In genomic region chr5:69331528-69332445, GRCh38 we compare ENCODE assay signal across 8 cellular contexts. TPM values are rescaled to one million over a fixed set of nuclear protein-coding genes. Genes with fewer than 3 reads are reported as not detected.
DNase-seq lines count a peak whose midpoint lies in the region; ATAC-seq, FAIRE-seq and TF ChIP-seq lines count a peak whose summit lies in the region.

No MANE protein-coding gene starts in this region.

- no peaks in the 10 kb centered on the region for H3K27me3 Mint-ChIP-seq in activated B cell treated with CpG ODN at 0.5 μM for 24 hours
- H3K27me3 Mint-ChIP-seq in stimulated activated naive B cell treated with anti-CD40 and anti-IgM and Interleukin-4, amounts not matched to agents 10 μg/mL and 1 μg/mL and 100 μg/mL, for 72 hours: no peaks in the 10 kb centered on the region

- peak overlapping the region; percentile 93 for H3K4me3 Mint-ChIP-seq in activated B cell treated with CpG ODN at 0.5 μM for 24 hours
- peak overlapping the region; percentile 91 to 98 for H3K4me3 Mint-ChIP-seq in stimulated activated naive B cell treated with anti-CD40 and anti-IgM and Interleukin-4, amounts not matched to agents 10 μg/mL and 1 μg/mL and 100 μg/mL, for 72 hours

- no peaks in the 10 kb centered on the region for H3K9me3 Mint-ChIP-seq in activated B cell treated with CpG ODN at 0.5 μM for 24 hours
- H3K9me3 Mint-ChIP-seq in stimulated activated naive B cell treated with anti-CD40 and anti-IgM and Interleukin-4, amounts not matched to agents 10 μg/mL and 1 μg/mL and 100 μg/mL, for 72 hours: peaks cover 1 to 3% of the 10 kb centered on the region in 2 donors

- peak overlapping the region; percentile 97 for H3K27ac Mint-ChIP-seq in activated B cell treated with CpG ODN at 0.5 μM for 24 hours
- no peak overlapping the region for H3K27ac Mint-ChIP-seq in stimulated activated naive B cell treated with anti-CD40 and anti-IgM and Interleukin-4, amounts not matched to agents 10 μg/mL and 1 μg/mL and 100 μg/mL, for 72 hours

- DNase-seq in A549 (ENCODE audit: low read depth in 1 of 2, low spot score in 1 of 2) (no peak), HFF-Myc (ENCODE audit: extremely low read depth, low read depth) (no peak), activated B cell treated with CpG ODN at 0.5 μM for 24 hours (no peak), HEK293T (ENCODE audit: extremely low spot score) (no peak)
- no peak for DNase-seq in stimulated activated naive B cell treated with anti-CD40 and anti-IgM and Interleukin-4, amounts not matched to agents 10 μg/mL and 1 μg/mL and 100 μg/mL, for 72 hours

- H3K36me3 ChIP-seq in iPS-18a (ENCODE audit: control insufficient read depth, low read depth, low read length): no peaks in the 10 kb centered on the region

- no peak for FAIRE-seq in A549 (lab: Jason Lieb, UNC)

- CTCF ChIA-PET in A549 (lab: Yijun Ruan, JAX): interaction anchor here (1.1 to 5.9 kb wide), 2 partner anchors 15 to 238 kb away, joined by 5 to 42 read pairs; partner anchors contain the start of gene SLC30A5
- CTCF ChIA-PET in activated B cell treated with CpG ODN at 0.5 μM for 24 hours (lab: Charles Lee): interaction anchor here (1.2 to 3.2 kb wide), 2 partner anchors 238 to 289 kb away, joined by 3 to 28 read pairs; partner anchors contain the start of gene SLC30A5
- CTCF ChIA-PET in HEK293T (lab: Yijun Ruan, JAX): no interaction called here

- H3K4me1 Mint-ChIP-seq in activated B cell treated with CpG ODN at 0.5 μM for 24 hours: peaks cover 25% of the 10 kb centered on the region
- H3K4me1 Mint-ChIP-seq in stimulated activated naive B cell treated with anti-CD40 and anti-IgM and Interleukin-4, amounts not matched to agents 10 μg/mL and 1 μg/mL and 100 μg/mL, for 72 hours: peaks cover 10 to 16% of the 10 kb centered on the region in 2 donors

- H3K9me3 ChIP-seq in A549: no peaks in the 10 kb centered on the region
- no peaks in the 10 kb centered on the region for H3K9me3 ChIP-seq in iPS-18a (ENCODE audit: control insufficient read depth, low read depth, low read length)

- TF ChIP-seq RAD21 in A549 (conservative IDR thresholded peaks at IDR 0.05 in 1 of 2, IDR thresholded peaks at IDR 0.05 in 1 of 2): no peak

- 51% methylated on average over 11 of the region's 11 CpGs for WGBS in A549 (ENCODE audit: missing lambda C conversion rate)

- POLR2A ChIA-PET in A549 (lab: Yijun Ruan, JAX): interaction anchor here (1.1 to 1.2 kb wide), 4 partner anchors 11 to 238 kb away, joined by 3 to 7 read pairs (median 6); partner anchors contain the start of genes CDK7 and SLC30A5
- POLR2A ChIA-PET in activated B cell treated with CpG ODN at 0.5 μM for 24 hours (lab: Charles Lee): interaction anchor here (0.9 to 1.4 kb wide), 4 partner anchors 38 to 1116 kb away, joined by 3 to 14 read pairs (median 5); partner anchors contain the start of genes AK6, CDK7, RAD17 and SLC30A5
- POLR2A ChIA-PET in HEK293T (lab: Yijun Ruan, JAX): interaction anchor here (1.1 kb wide), 1 partner anchor 28 kb away, joined by 5 read pairs; no protein-coding TSS in a partner anchor

- H3K4me3 ChIP-seq in A549 (peak overlapping the region; percentile 72), HFF-Myc (replicated peaks; ENCODE audit: low read depth, low read length) (peak overlapping the region; percentile 73), iPS-18a (ENCODE audit: low read length) (peak overlapping the region; percentile 59)

- peak overlapping the region; percentile 80 for H3K4me2 ChIP-seq in A549

- peaks cover 4% of the 10 kb centered on the region for H3K36me3 Mint-ChIP-seq in activated B cell treated with CpG ODN at 0.5 μM for 24 hours (ENCODE audit: low read depth)
- H3K36me3 Mint-ChIP-seq in stimulated activated naive B cell treated with anti-CD40 and anti-IgM and Interleukin-4, amounts not matched to agents 10 μg/mL and 1 μg/mL and 100 μg/mL, for 72 hours: peaks cover 8 to 15% of the 10 kb centered on the region in 2 donors

- intact Hi-C loops in activated B cell treated with CpG ODN at 0.5 μM for 24 hours (cut with micrococcal nuclease): loop anchor here (1.0 to 10.0 kb wide), 6 partner anchors 38 to 1047 kb away; partner anchors contain the start of genes AK6, CDK7, CENPH and RAD17

- H3K27ac ChIP-seq in A549 (peak overlapping the region; percentile 81 to 92), iPS-18a (ENCODE audit: low read length) (no peak overlapping the region)

- H3K4me1 ChIP-seq in A549: peaks cover 12% of the 10 kb centered on the region; the same call in 2 of the 3 replicates
- peaks cover 4% of the 10 kb centered on the region for H3K4me1 ChIP-seq in iPS-18a (ENCODE audit: control insufficient read depth, low read depth, low read length)

- no peak for TF ChIP-seq EP300 in A549 (IDR thresholded peaks at IDR 0.05)

- ATAC-seq in A549 (no peak), activated B cell treated with CpG ODN at 0.5 μM for 24 hours (ENCODE audit: low read depth) (no peak), HG03439 (IDR thresholded peaks at IDR 0.05; ENCODE audit: unreplicated experiment) (no peak), GM18868 (IDR thresholded peaks at IDR 0.05; ENCODE audit: unreplicated experiment) (no peak)
- no peak for ATAC-seq in stimulated activated naive B cell treated with anti-CD40 and anti-IgM and Interleukin-4, amounts not matched to agents 10 μg/mL and 1 μg/mL and 100 μg/mL, for 72 hours (replicated peaks)

- TF ChIP-seq CTCF in A549 (IDR thresholded peaks at IDR 0.05) (no peak), HFF-Myc (IDR thresholded peaks at IDR 0.05; ENCODE audit: low read depth, low read length, missing control alignments) (no peak), activated B cell treated with CpG ODN at 0.5 μM for 24 hours (IDR thresholded peaks at IDR 0.05) (no peak)

- H3K27me3 ChIP-seq in iPS-18a (ENCODE audit: control insufficient read depth, insufficient read depth, low read length): no peaks in the 10 kb centered on the region

- no peak for TF ChIP-seq POLR2A in A549 (IDR thresholded peaks at IDR 0.05; ENCODE audit: low read length)

- peak overlapping the region; percentile 40 for H3K9ac ChIP-seq in iPS-18a (ENCODE audit: low read length)

TF ChIP-seq in A549, 52 proteins besides CTCF, POLR2A, EP300 and RAD21:
- TF ChIP-seq HOXB5 (CRISPR knock-in tag; IDR thresholded peaks at IDR 0.05): no peak
- TF ChIP-seq BHLHE40 (IDR thresholded peaks at IDR 0.05; ENCODE audit: low read depth, low read length): no peak
- TF ChIP-seq FOSB (CRISPR knock-in tag; IDR thresholded peaks at IDR 0.05): no peak
- TF ChIP-seq ZC3H11A (IDR thresholded peaks at IDR 0.05): no peak
- no peak for TF ChIP-seq CHD2 (IDR thresholded peaks at IDR 0.05; ENCODE audit: low read length, partially characterized antibody)

TF ChIP-seq in HEK293T, 16 proteins besides CTCF, POLR2A, EP300 and RAD21:
- no peak for TF ChIP-seq ELF4 (IDR thresholded peaks at IDR 0.05)
- TF ChIP-seq FOXK2 (IDR thresholded peaks at IDR 0.05): no peak
- no peak for TF ChIP-seq CTBP1 (IDR thresholded peaks at IDR 0.05; ENCODE audit: borderline replicate concordance)
- no peak for TF ChIP-seq FOXM1 (IDR thresholded peaks at IDR 0.05; ENCODE audit: borderline replicate concordance)
- no peak for TF ChIP-seq LEF1 (IDR thresholded peaks at IDR 0.05; ENCODE audit: borderline replicate concordance)
- TF ChIP-seq SUZ12 (IDR thresholded peaks at IDR 0.05): no peak
- no peak for TF ChIP-seq TARDBP (IDR thresholded peaks at IDR 0.05)
- TF ChIP-seq ARNT (IDR thresholded peaks at IDR 0.05): no peak
- no peak for TF ChIP-seq ZNF384 (IDR thresholded peaks at IDR 0.05)
- TF ChIP-seq SP1 (IDR thresholded peaks at IDR 0.05): no peak
- no peak for TF ChIP-seq BHLHE40 (IDR thresholded peaks at IDR 0.05; ENCODE audit: borderline replicate concordance)
- TF ChIP-seq PKNOX1 (IDR thresholded peaks at IDR 0.05): no peak
- TF ChIP-seq L3MBTL2 (conservative IDR thresholded peaks at IDR 0.05): no peak

RNA-seq across cellular contexts. Expression of gene CCDC125, which starts 0.8 kb away (rescaled TPM):
- 6.6 and 8.8 TPM in 2 replicates for polyA plus RNA-seq in A549 (2011; rRNA removed)
- polyA plus RNA-seq in A549 (2012; cell fraction: cytosol; rRNA removed): 1.2 and 1.3 TPM in 2 replicates
- polyA plus RNA-seq in A549 (2012; cell fraction: nucleus; rRNA removed): 1.1 and 1.8 TPM in 2 replicates
- 4.7 to 4.9 TPM (median 4.8 TPM) in 3 replicates for polyA plus RNA-seq in A549 (2017; fragmentation: RNase III; extraction: RNeasy Plus Mini Kit Qiagen cat#74134 plus additional on column Dnase treatment)
- 3.6 TPM in 2 replicates for polyA minus RNA-seq in A549 (2011; rRNA and poly(A)+ RNA removed)
- total RNA-seq in activated B cell treated with CpG ODN at 0.5 μM for 24 hours: 7.9 and 8.1 TPM in 2 replicates

RNA-seq across cellular contexts. Expression of gene AK6, which starts 37.5 kb away (rescaled TPM):
- 68.8 and 108 TPM in 2 replicates for polyA plus RNA-seq in A549 (2011; rRNA removed)
- polyA plus RNA-seq in A549 (2012; cell fraction: cytosol; rRNA removed): 16.4 and 22.8 TPM in 2 replicates
- 3.3 and 6.2 TPM in 2 replicates for polyA plus RNA-seq in A549 (2012; cell fraction: nucleus; rRNA removed)
- polyA plus RNA-seq in A549 (2017; fragmentation: RNase III; extraction: RNeasy Plus Mini Kit Qiagen cat#74134 plus additional on column Dnase treatment): 83.4 to 86.6 TPM (median 85.3 TPM) in 3 replicates
- 7.7 and 9.1 TPM in 2 replicates for polyA minus RNA-seq in A549 (2011; rRNA and poly(A)+ RNA removed)
- total RNA-seq in activated B cell treated with CpG ODN at 0.5 μM for 24 hours: 38.6 and 39.3 TPM in 2 replicates

RNA-seq across cellular contexts. Expression of gene TAF9, which starts 37.5 kb away (rescaled TPM):
- polyA plus RNA-seq in A549 (2011; rRNA removed): 256 and 269 TPM in 2 replicates
- polyA plus RNA-seq in A549 (2012; cell fraction: cytosol; rRNA removed): 97.5 and 98.4 TPM in 2 replicates
- 28.3 and 49.4 TPM in 2 replicates for polyA plus RNA-seq in A549 (2012; cell fraction: nucleus; rRNA removed)
- polyA plus RNA-seq in A549 (2017; fragmentation: RNase III; extraction: RNeasy Plus Mini Kit Qiagen cat#74134 plus additional on column Dnase treatment): 112 to 123 TPM (median 118 TPM) in 3 replicates
- 55.0 and 60.5 TPM in 2 replicates for polyA minus RNA-seq in A549 (2011; rRNA and poly(A)+ RNA removed)
- total RNA-seq in activated B cell treated with CpG ODN at 0.5 μM for 24 hours: 44.7 and 45.4 TPM in 2 replicates

RNA-seq across cellular contexts. Expression of gene RAD17, which starts 37.8 kb away (rescaled TPM):
- 24.3 TPM in 2 replicates for polyA plus RNA-seq in A549 (2011; rRNA removed)
- polyA plus RNA-seq in A549 (2012; cell fraction: cytosol; rRNA removed): 6.6 and 7.4 TPM in 2 replicates
- polyA plus RNA-seq in A549 (2012; cell fraction: nucleus; rRNA removed): 6.5 and 10.1 TPM in 2 replicates
- polyA plus RNA-seq in A549 (2017; fragmentation: RNase III; extraction: RNeasy Plus Mini Kit Qiagen cat#74134 plus additional on column Dnase treatment): 12.8 to 13.3 TPM (median 13.2 TPM) in 3 replicates
- 22.8 and 25.5 TPM in 2 replicates for polyA minus RNA-seq in A549 (2011; rRNA and poly(A)+ RNA removed)
- 25.9 and 30.6 TPM in 2 replicates for total RNA-seq in activated B cell treated with CpG ODN at 0.5 μM for 24 hours
